ENCODE assay signal across 19 cellular contexts in the genomic region with DNA sequence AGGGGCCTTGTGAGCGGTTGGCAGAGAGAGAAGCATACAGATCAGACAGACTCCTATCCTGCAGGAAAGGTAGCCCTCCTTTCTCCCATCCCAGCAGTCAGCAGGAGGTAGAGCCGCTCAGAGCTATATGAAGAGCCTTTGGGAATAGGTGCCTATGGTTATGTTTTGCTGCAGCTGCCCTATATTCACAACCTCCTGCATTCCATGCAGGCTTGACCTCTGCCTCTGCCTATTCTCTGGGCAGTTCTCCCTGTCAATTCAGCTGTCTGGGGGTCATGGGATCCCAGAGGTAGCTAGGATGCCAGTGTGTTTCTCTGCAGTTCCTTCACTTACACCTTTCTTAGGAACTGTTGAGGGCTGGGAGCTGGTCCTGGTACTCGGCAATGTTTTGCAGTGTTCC.
A peak's percentile ranks its signal among the peaks of the same experiment; 100 is the strongest.
DNase-seq lines count a peak whose midpoint lies in the region; TF ChIP-seq lines count a peak whose summit lies in the region.
"Had no signal": no experiment of that assay in that cellular context is flagged by ENCODE, and none has a peak within 500 bp of the region (broad histone marks: within the 10 kb centered on the region; RNA-seq: fewer than 3 reads in every experiment).

No MANE protein-coding gene starts in this region.

- peak overlapping the region; percentile 24; the same call in 1 of the 2 replicates for H3K9ac ChIP-seq in HUES64 (ENCODE audit: low read depth, low read length)
- no peak overlapping the region for H3K9ac ChIP-seq in neural progenitor cell

- peak overlapping the region in 4 of 5 experiments; percentile 41 to 92 (median 78) for H3K27ac Mint-ChIP-seq in brain
- no peak overlapping the region for H3K27ac Mint-ChIP-seq in neural progenitor cell
- H3K27ac Mint-ChIP-seq: CD14-positive monocyte had no signal

- H3K4me1 Mint-ChIP-seq in brain (peaks cover 42% of the 10 kb centered on the region), neural progenitor cell (peaks cover 23% of the 10 kb centered on the region)
- H3K4me1 Mint-ChIP-seq: CD14-positive monocyte had no signal

- H3K4me3 ChIP-seq in HUES64 (ENCODE audit: low read length) (no peak overlapping the region), neural progenitor cell (no peak overlapping the region)
- H3K4me3 ChIP-seq: Peyer's patch had no signal

- peaks cover 6% of the 10 kb centered on the region for H3K4me1 ChIP-seq in HUES64 (ENCODE audit: insufficient read depth, low read length)
- H3K4me1 ChIP-seq in neural progenitor cell, result peaks cover 22% of the 10 kb centered on the region
- H3K4me1 ChIP-seq: Peyer's patch had no signal

- TF ChIP-seq CTCF in brain (conservative IDR thresholded peaks at IDR 0.05) (no peak), neural progenitor cell (IDR thresholded peaks at IDR 0.05) (no peak)

- H3K4me3 Mint-ChIP-seq in brain (no peak overlapping the region), neural progenitor cell (no peak overlapping the region)
- H3K4me3 Mint-ChIP-seq: CD14-positive monocyte had no signal

- H3K4me2 ChIP-seq in neural progenitor cell, result no peak overlapping the region

- H4K20me1 ChIP-seq in neural progenitor cell (ENCODE audit: low read depth), result no peaks in the 10 kb centered on the region

- H3K27me3 ChIP-seq in HUES64 (ENCODE audit: insufficient read depth, low read length), result no peaks in the 10 kb centered on the region
- H3K27me3 ChIP-seq in neural progenitor cell, result no peaks in the 10 kb centered on the region
- H3K27me3 ChIP-seq: Peyer's patch had no signal

- H3K9me3 ChIP-seq in HUES64 (ENCODE audit: insufficient read depth, low read depth, low read length), result peaks cover 18% of the 10 kb centered on the region; the same call in 1 of the 2 replicates
- peaks cover 10% of the 10 kb centered on the region for H3K9me3 ChIP-seq in neural progenitor cell (ENCODE audit: low read depth)

- 100% methylated on average over 2 of the region's 3 CpGs for WGBS in HUES64

- peak; percentile 31 for DNase-seq in iPS-NIHi11 (ENCODE audit: low spot score)
- DNase-seq in neural progenitor cell (ENCODE audit: low spot score), result peak; percentile 42
- no peak for DNase-seq in activated CD8-positive, alpha-beta memory T cell treated with anti-CD3 and anti-CD28 coated beads for 24 hours
- no peak for DNase-seq in pons (ENCODE audit: low spot score)
- DNase-seq in cerebellar cortex (ENCODE audit: low spot score), result no peak
- DNase-seq in effector CD8-positive, alpha-beta T cell (lab: John Stamatoyannopoulos, UW), result no peak
- DNase-seq: AML-193, DMS 273 treated with DMSO at 0.1 percent for 48 hours, HCEC 1CT, KG1, NCI-H1048, NCI-H1436 treated with DMSO at 0.1 percent for 48 hours, NCI-H2081, NCI-H510A, Peyer's patch, Right ventricle myocardium superior had no signal

- H3K36me3 Mint-ChIP-seq in brain (peaks cover 34% of the 10 kb centered on the region), neural progenitor cell (peaks cover 5% of the 10 kb centered on the region)
- H3K36me3 Mint-ChIP-seq: CD14-positive monocyte had no signal

- H3K36me3 ChIP-seq in HUES64 (ENCODE audit: insufficient read depth, low read length), result no peaks in the 10 kb centered on the region
- no peaks in the 10 kb centered on the region for H3K36me3 ChIP-seq in neural progenitor cell
- H3K36me3 ChIP-seq: Peyer's patch had no signal

- H3K79me2 ChIP-seq in neural progenitor cell (ENCODE audit: low read depth), result peaks cover 7% of the 10 kb centered on the region

- H3K27ac ChIP-seq in HUES64 (ENCODE audit: low read depth, low read length), result peak overlapping the region; percentile 12; the same call in 1 of the 2 replicates
- H3K27ac ChIP-seq in neural progenitor cell, result peak overlapping the region; percentile 35
- H3K27ac ChIP-seq: Peyer's patch had no signal

- H3K9me3 Mint-ChIP-seq in brain, result peaks cover 16 to 35% (median 30%) of the 10 kb centered on the region in 5 experiments
- H3K9me3 Mint-ChIP-seq in neural progenitor cell, result peaks cover 16% of the 10 kb centered on the region

- H2AFZ ChIP-seq in neural progenitor cell (replicated peaks), result no peak overlapping the region

- no peaks in the 10 kb centered on the region for H3K27me3 Mint-ChIP-seq in brain
- H3K27me3 Mint-ChIP-seq in neural progenitor cell (ENCODE audit: insufficient read depth, low read depth), result no peaks in the 10 kb centered on the region

- peaks cover 5% of the 10 kb centered on the region for H3F3A ChIP-seq in neural progenitor cell (ENCODE audit: low read depth)

Comparison
In these comparisons a context has a peak if more than half of its experiments do, and no peak if none do; other contexts are left out.
1. DNase-seq: peak in iPS-NIHi11 (single experiment) and neural progenitor cell (single experiment); none in activated CD8-positive, alpha-beta memory T cell treated with anti-CD3 and anti-CD28 coated beads for 24 hours (single experiment), pons (single experiment), cerebellar cortex (single experiment) and effector CD8-positive, alpha-beta T cell (single experiment).